In the genomic region with DNA sequence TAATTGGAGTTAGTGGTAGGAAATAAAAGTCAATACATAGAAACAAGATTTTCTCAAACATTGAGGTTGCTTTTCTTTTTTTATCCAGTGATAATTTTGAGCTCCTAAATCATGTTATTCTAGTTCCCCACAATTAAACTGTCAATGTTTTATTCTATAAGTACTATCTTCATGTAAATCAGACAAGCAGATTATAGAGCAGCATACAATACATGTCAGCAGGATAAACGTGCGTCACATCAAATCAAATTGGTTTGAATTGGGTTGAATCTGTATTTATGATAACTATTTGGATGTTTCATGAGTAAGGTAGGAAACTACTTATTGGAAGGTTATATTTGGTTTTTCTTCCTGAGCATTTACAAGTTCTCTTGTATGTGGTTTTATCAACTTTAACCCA, we compare ENCODE assay signal across 18 cellular contexts.
DNase-seq lines count a peak whose midpoint lies in the region; TF ChIP-seq lines count a peak whose summit lies in the region.
"Had no signal": no experiment of that assay in that cellular context is flagged by ENCODE, and none has a peak within 500 bp of the region (broad histone marks: within the 10 kb centered on the region; RNA-seq: fewer than 3 reads in every experiment).

No MANE protein-coding gene starts in this region.

- H3K4me2 ChIP-seq in neural cell (ENCODE audit: low read length), result no peak overlapping the region
- H3K4me2 ChIP-seq: A549, BLaER1 had no signal

- intact Hi-C loops in adrenal gland (cut with DNase I), result no loop called here

- no peak for TF ChIP-seq CTCF in neural cell (IDR thresholded peaks at IDR 0.05; ENCODE audit: poor library complexity, severe bottlenecking)
- no peak for TF ChIP-seq CTCF in adrenal gland (IDR thresholded peaks at IDR 0.05)
- TF ChIP-seq CTCF in BE2C (IDR thresholded peaks at IDR 0.05; ENCODE audit: low read depth, low read length), result no peak

- no peaks in the 10 kb centered on the region for H3F3A ChIP-seq in neural cell (ENCODE audit: insufficient read depth, low read length, poor library complexity, severe bottlenecking)

- TF ChIP-seq RAD21 in neural cell (conservative IDR thresholded peaks at IDR 0.05), result no peak

- H2AFZ ChIP-seq in neural cell (ENCODE audit: low read depth, low read length), result no peak overlapping the region

- no peaks in the 10 kb centered on the region for H3K9me2 ChIP-seq in neural cell (ENCODE audit: insufficient read depth, low read length)

- H3K27me3 ChIP-seq in neural cell (ENCODE audit: insufficient read depth, low read depth, low read length) (no peaks in the 10 kb centered on the region), adrenal gland (no peaks in the 10 kb centered on the region), BE2C (no peaks in the 10 kb centered on the region)
- H3K27me3 ChIP-seq: BLaER1 had no signal

- H3K36me3 ChIP-seq in neural cell (ENCODE audit: insufficient read depth, low read length), result no peaks in the 10 kb centered on the region
- no peaks in the 10 kb centered on the region for H3K36me3 ChIP-seq in adrenal gland (replicated peaks in 1 of 2)
- H3K36me3 ChIP-seq in BE2C, result no peaks in the 10 kb centered on the region
- H3K36me3 ChIP-seq: BLaER1 had no signal

- H4K20me1 ChIP-seq in neural cell (ENCODE audit: insufficient read depth), result no peaks in the 10 kb centered on the region
- H4K20me1 ChIP-seq: BLaER1 had no signal

- H3K4me3 ChIP-seq in neural cell (ENCODE audit: low read length) (no peak overlapping the region), adrenal gland (no peak overlapping the region), BE2C (ENCODE audit: low read depth, low read length) (no peak overlapping the region)
- H3K4me3 ChIP-seq: A549, BLaER1 had no signal

- H3K9me3 ChIP-seq in neural cell (ENCODE audit: low read length), result no peaks in the 10 kb centered on the region
- no peaks in the 10 kb centered on the region for H3K9me3 ChIP-seq in adrenal gland (replicated peaks in 1 of 3)
- no peaks in the 10 kb centered on the region for H3K9me3 ChIP-seq in BE2C
- H3K9me3 ChIP-seq: A549 had no signal

- TF ChIP-seq EP300 in neural cell (conservative IDR thresholded peaks at IDR 0.05; ENCODE audit: poor library complexity, severe bottlenecking), result peak; percentile 79

- H3K27ac ChIP-seq in neural cell (ENCODE audit: low read length) (no peak overlapping the region), adrenal gland (no peak overlapping the region)
- H3K27ac ChIP-seq: 22Rv1, A549, BLaER1 had no signal

- WGBS in adrenal gland, 4 donors, result 72 to 95% (median 85%) methylated on average over 2 of the region's 2 CpGs

- TF ChIP-seq POLR2A in adrenal gland (IDR thresholded peaks at IDR 0.05), result no peak

- no peak overlapping the region for H3K9ac ChIP-seq in neural cell (ENCODE audit: low read length)
- H3K9ac ChIP-seq: BLaER1 had no signal

- DNase-seq in NCI-H1105 treated with DMSO at 0.1 percent for 48 hours (lab: John Stamatoyannopoulos, UW) (peak; percentile 80), NCI-H1105 (lab: John Stamatoyannopoulos, UW) (no peak), NCI-H1417 treated with DMSO at 0.1 percent for 48 hours (lab: John Stamatoyannopoulos, UW) (peak; percentile 74), NCI-H748 (lab: John Stamatoyannopoulos, UW; ENCODE audit: unreplicated experiment) (peak; percentile 75), adrenal gland (no peak), BE2C (no peak)
- DNase-seq: AML-193; Calu3; CD4-positive, alpha-beta memory T cell; DMS79 treated with DMSO at 0.1 percent for 48 hours; GF-D8; GOT3; H7; HFFc6 had no signal

- H3K79me2 ChIP-seq in neural cell (replicated peaks; ENCODE audit: insufficient read depth, low read length), result no peaks in the 10 kb centered on the region

- no peaks in the 10 kb centered on the region for H3K4me1 ChIP-seq in adrenal gland (replicated peaks in 1 of 2)
- H3K4me1 ChIP-seq in BE2C, result no peaks in the 10 kb centered on the region
- H3K4me1 ChIP-seq: A549, BLaER1 had no signal

TF ChIP-seq in neural cell, 6 proteins besides CTCF, POLR2A, EP300 and RAD21:
- TF ChIP-seq REST (IDR thresholded peaks at IDR 0.05; ENCODE audit: borderline replicate concordance), result no peak
- no peak for TF ChIP-seq TAF1 (IDR thresholded peaks at IDR 0.05; ENCODE audit: low read depth)
- TF ChIP-seq MXI1 (conservative IDR thresholded peaks at IDR 0.05; ENCODE audit: poor library complexity, severe bottlenecking), result no peak
- no peak for TF ChIP-seq SMC3 (conservative IDR thresholded peaks at IDR 0.05; ENCODE audit: poor library complexity)
- peak; percentile 84 for TF ChIP-seq POLR2AphosphoS5 (IDR thresholded peaks at IDR 0.05)

Comparison
In these comparisons a context has a peak if more than half of its experiments do, and no peak if none do; other contexts are left out.
1. DNase-seq: peak in NCI-H1105 treated with DMSO at 0.1 percent for 48 hours (single experiment), NCI-H1417 treated with DMSO at 0.1 percent for 48 hours (single experiment) and NCI-H748 (single experiment); none in NCI-H1105 (single experiment), adrenal gland (0 of 7) and BE2C (single experiment).